In genomic region chr21:28124541-28124940, GRCh38 we compare ENCODE assay signal across 5 cellular contexts.
"Had no signal": no experiment of that assay in that cellular context is flagged by ENCODE, and none has a peak within 500 bp of the region (broad histone marks: within the 10 kb centered on the region; RNA-seq: fewer than 3 reads in every experiment).

No MANE protein-coding gene starts in this region.

- H2AFZ ChIP-seq: GM23248 had no signal

- H3K27ac ChIP-seq: GM23248 had no signal

- DNase-seq: GM23248, GOT3, H7 had no signal

- H3K4me1 ChIP-seq: HAP-1 had no signal

- H3K36me3 ChIP-seq: HAP-1 had no signal

- H3K4me3 ChIP-seq: GM23248, HAP-1 had no signal

- FAIRE-seq: HTR-8/SVneo had no signal

- H3K9ac ChIP-seq: GM23248 had no signal
